17 cellular contexts compared by ENCODE assay signal in the genomic region with DNA sequence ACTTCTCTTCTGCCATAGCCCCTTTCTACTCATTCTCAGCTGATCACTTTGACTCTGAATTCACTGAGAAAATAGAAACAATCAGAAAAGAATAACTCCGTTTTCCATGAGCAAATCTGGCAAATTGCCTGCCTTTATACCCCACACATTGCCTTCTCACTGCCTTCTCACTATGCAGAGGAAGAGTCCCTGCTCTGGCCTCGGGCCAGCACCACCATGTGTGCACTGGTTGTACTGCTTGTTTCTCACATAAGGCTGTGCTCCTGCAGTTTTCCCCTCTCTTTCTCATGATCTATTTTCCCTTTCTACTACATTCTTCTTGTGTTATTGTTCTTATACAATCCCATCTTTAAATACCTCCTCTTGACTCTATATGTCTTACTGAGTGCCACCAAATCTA. TPM values are rescaled to one million over a fixed set of nuclear protein-coding genes. Genes with fewer than 3 reads are reported as not detected.
DNase-seq lines count a peak whose midpoint lies in the region; ATAC-seq and TF ChIP-seq lines count a peak whose summit lies in the region.
"Had no signal": no experiment of that assay in that cellular context is flagged by ENCODE, and none has a peak within 500 bp of the region (broad histone marks: within the 10 kb centered on the region; RNA-seq: fewer than 3 reads in every experiment).

No MANE protein-coding gene starts in this region.

- peak; percentile 2 for DNase-seq in DMS53 (lab: John Stamatoyannopoulos, UW)
- DNase-seq in DMS53 treated with DMSO at 0.1 percent for 48 hours (lab: John Stamatoyannopoulos, UW; ENCODE audit: unreplicated experiment): no peak
- DNase-seq in NCI-H1694 (lab: John Stamatoyannopoulos, UW): peak; percentile 28
- peak; percentile 48 for DNase-seq in colonic mucosa
- peak; percentile 29 for DNase-seq in myocyte (ENCODE audit: low read depth)
- no peak for DNase-seq in activated CD4-positive, alpha-beta T cell treated with anti-CD3 and anti-CD28 coated beads, Interleukin-2, amount 50 U/mL, for 48 hours
- no peak for DNase-seq in Peyer's patch
- DNase-seq in stimulated activated naive CD8-positive, alpha-beta T cell treated with anti-CD3 and anti-CD28 coated beads, Interleukin-15, Interleukin-2, amounts not matched to agents 100 U/mL and 50 U/mL, for 24 hours: no peak
- DNase-seq: 8988T; amniotic stem cell; CD4-positive, alpha-beta T cell; lower lobe of right lung; MV-4-11; stimulated activated naive CD4-positive, alpha-beta T cell; T-helper 2 cell had no signal

- no peaks in the 10 kb centered on the region for H3K36me3 ChIP-seq in colonic mucosa
- no peaks in the 10 kb centered on the region for H3K36me3 ChIP-seq in Peyer's patch
- H3K36me3 ChIP-seq: lower lobe of right lung had no signal

- peak overlapping the region in 1 of 2 donors; percentile 68 for H3K9ac ChIP-seq in colonic mucosa (ENCODE audit: low read depth in 2 of 2, low read length in 2 of 2)

- H3K27me3 ChIP-seq in colonic mucosa (no peaks in the 10 kb centered on the region), Peyer's patch (no peaks in the 10 kb centered on the region)

- H3K9me3 ChIP-seq in colonic mucosa (no peaks in the 10 kb centered on the region), Peyer's patch (no peaks in the 10 kb centered on the region)
- H3K9me3 ChIP-seq: lower lobe of right lung had no signal

- no peak for ATAC-seq in stimulated activated naive CD8-positive, alpha-beta T cell treated with anti-CD3 and anti-CD28 coated beads, Interleukin-15, Interleukin-2, amounts not matched to agents 100 U/mL and 50 U/mL, for 24 hours
- ATAC-seq: Panc1 had no signal

- no peak overlapping the region for H3K27ac ChIP-seq in colonic mucosa
- H3K27ac ChIP-seq in Peyer's patch: peak overlapping the region in 1 of 4 donors; percentile 88
- H3K27ac ChIP-seq: coronary artery, lower lobe of right lung had no signal

- intact Hi-C loops in colonic mucosa (cut with DNase I): no loop called here

- H3K4me3 ChIP-seq in colonic mucosa (no peak overlapping the region), Peyer's patch (no peak overlapping the region)
- H3K4me3 ChIP-seq: coronary artery, lower lobe of right lung had no signal

- H3K4me1 ChIP-seq in colonic mucosa (no peaks in the 10 kb centered on the region), Peyer's patch (peaks cover 0 to 32% (median 6%) of the 10 kb centered on the region in 4 donors)

- TF ChIP-seq POLR2A in Peyer's patch (IDR thresholded peaks at IDR 0.05): no peak

- TF ChIP-seq CTCF in colonic mucosa (IDR thresholded peaks at IDR 0.05) (no peak), Peyer's patch (IDR thresholded peaks at IDR 0.05) (peak in 1 of 6 experiments; percentile 11)

RNA-seq across cellular contexts. Expression of a gene that starts 2.3 kb away (rescaled TPM):
- total RNA-seq in colonic mucosa (100 to 1,000 TPM; 271 to 374 TPM), myocyte (not detected in 2 replicates), Peyer's patch (1,000 to 10,000 TPM in 1 of 4 donors, 100 to 1,000 TPM in 1, 10 to 100 TPM in 2; 10.9 to 1,165 (median 71.0) TPM)
- polyA plus RNA-seq in myocyte (2012): not detected
- total RNA-seq: CD4-positive, alpha-beta T cell had no signal

RNA-seq across cellular contexts. Expression of a gene that starts 40.2 kb away (rescaled TPM):
- total RNA-seq in colonic mucosa (100 to 1,000 TPM in 1 of 2 donors, 10 to 100 TPM in 1; 90.2 to 169 TPM), myocyte (not detected in 2 replicates), Peyer's patch (100 to 1,000 TPM in 3 of 4 donors, 10 to 100 TPM in 1; 27.2 to 559 (median 132) TPM)
- not detected for polyA plus RNA-seq in myocyte (2012)
- total RNA-seq: lower lobe of right lung had no signal

RNA-seq across cellular contexts. Expression of a gene that starts 59.3 kb away (rescaled TPM):
- total RNA-seq in colonic mucosa (10 to 100 TPM in 1 of 2 donors, 1 to 10 TPM in 1; 6.3 to 11.6 TPM), myocyte (23.9 and 26.6 TPM in 2 replicates), Peyer's patch (10 to 100 TPM in 1 of 4 donors, 1 to 10 TPM in 3; 2.8 to 19.0 (median 4.3) TPM)
- 193 TPM for polyA plus RNA-seq in myocyte (2012)

Comparison
In these comparisons a context has a peak if more than half of its experiments do, and no peak if none do; other contexts are left out.
1. DNase-seq: peak in DMS53 (single experiment), NCI-H1694 (single experiment), colonic mucosa (single experiment) and myocyte (single experiment); none in DMS53 treated with DMSO at 0.1 percent for 48 hours (single experiment), activated CD4-positive, alpha-beta T cell treated with anti-CD3 and anti-CD28 coated beads, Interleukin-2, amount 50 U/mL, for 48 hours (0 of 2), Peyer's patch (0 of 3) and stimulated activated naive CD8-positive, alpha-beta T cell treated with anti-CD3 and anti-CD28 coated beads, Interleukin-15, Interleukin-2, amounts not matched to agents 100 U/mL and 50 U/mL, for 24 hours (single experiment).
2. RNA of a gene that starts 2.3 kb away (total RNA-seq): 271 to 374 TPM in colonic mucosa and 10.9 to 1,165 TPM in Peyer's patch; not detected in myocyte; every median in the first group is over 10 times any median in the second.
3. RNA of a gene that starts 40.2 kb away (total RNA-seq): 90.2 to 169 TPM in colonic mucosa and 27.2 to 559 TPM in Peyer's patch; not detected in myocyte; every median in the first group is over 10 times any median in the second.